Comparison of ENCODE assay signal across 13 cellular contexts in the genomic region with DNA sequence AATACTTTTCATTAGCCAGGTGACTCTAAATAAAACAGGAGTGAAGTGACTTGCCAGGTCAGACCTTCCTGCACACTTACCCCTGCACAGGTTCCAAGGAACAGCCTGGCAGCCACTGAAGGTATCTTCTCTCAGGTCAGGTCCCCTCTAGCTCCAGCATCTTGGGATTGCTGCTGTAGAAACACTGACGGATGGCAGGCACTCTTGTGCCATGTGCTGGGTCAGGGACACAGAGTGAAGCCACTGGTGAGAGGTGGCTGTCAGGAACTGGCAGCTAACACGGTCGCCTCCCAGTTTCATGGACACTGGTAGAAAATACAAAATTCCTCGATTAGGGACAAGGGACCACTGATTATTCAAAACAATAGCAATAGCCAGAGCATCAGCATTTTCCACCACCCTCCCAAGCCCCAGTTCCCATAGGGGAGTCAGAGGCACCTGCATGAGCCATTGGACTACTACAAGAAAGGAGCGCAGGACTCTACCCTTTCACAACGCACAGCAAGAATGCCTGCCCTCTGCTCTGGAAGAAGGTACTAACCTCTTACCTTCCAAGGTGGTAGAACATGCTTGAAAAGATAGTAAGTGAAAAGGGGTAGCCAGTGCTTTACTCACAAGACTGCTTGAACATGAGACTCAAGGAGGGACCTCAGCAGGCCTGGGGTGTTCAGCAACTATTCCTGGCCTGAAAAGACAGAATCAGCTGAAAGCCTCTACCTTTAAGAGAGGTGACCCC. TPM values are rescaled to one million over a fixed set of nuclear protein-coding genes. Genes with fewer than 3 reads are reported as not detected.
A peak's percentile ranks its signal among the peaks of the same experiment; 100 is the strongest.
DNase-seq lines count a peak whose midpoint lies in the region; ATAC-seq and TF ChIP-seq lines count a peak whose summit lies in the region.
"Had no signal": no experiment of that assay in that cellular context is flagged by ENCODE, and none has a peak within 500 bp of the region (broad histone marks: within the 10 kb centered on the region; RNA-seq: fewer than 3 reads in every experiment).

No MANE protein-coding gene starts in this region.

- H3K36me3 Mint-ChIP-seq in neural crest cell (ENCODE audit: low read depth): peaks cover 29% of the 10 kb centered on the region

- H3K27ac ChIP-seq in DND-41 (ENCODE audit: low read length) (peak overlapping the region; percentile 91), vagina (no peak overlapping the region)

- peaks cover 55% of the 10 kb centered on the region for H3K4me1 Mint-ChIP-seq in neural crest cell

- H3K27ac Mint-ChIP-seq in neural crest cell (ENCODE audit: unreplicated experiment): peak overlapping the region; percentile 87

- in situ Hi-C loops in astrocyte of the cerebellum (cut with HindIII; ENCODE audit: low sequenced_read_pairs): no loop called here

- ATAC-seq in DND-41 (ENCODE audit: insufficient read depth, low read depth) (no peak), left colon (no peak)

- H4K20me1 ChIP-seq in DND-41 (ENCODE audit: insufficient read depth, low read length) (peaks cover 36% of the 10 kb centered on the region), Loucy (ENCODE audit: insufficient read depth, low read length, poor library complexity, severe bottlenecking) (peaks cover 40% of the 10 kb centered on the region)

- H3K9me2 ChIP-seq in Loucy (replicated peaks; ENCODE audit: low read depth, low read length): no peaks in the 10 kb centered on the region

- no peaks in the 10 kb centered on the region for H3K9me3 Mint-ChIP-seq in neural crest cell

- no peaks in the 10 kb centered on the region for H3K9me3 ChIP-seq in DND-41 (ENCODE audit: insufficient read depth, low read length, severe bottlenecking)
- H3K9me3 ChIP-seq in Loucy (ENCODE audit: insufficient read depth, low read depth, low read length): no peaks in the 10 kb centered on the region
- H3K9me3 ChIP-seq in vagina: no peaks in the 10 kb centered on the region

- H3K27me3 ChIP-seq in DND-41 (ENCODE audit: insufficient read depth, low read length, poor library complexity): no peaks in the 10 kb centered on the region
- H3K27me3 ChIP-seq in Loucy (ENCODE audit: insufficient read depth, low read length, poor library complexity, severe bottlenecking): peaks cover 11% of the 10 kb centered on the region
- H3K27me3 ChIP-seq in vagina: no peaks in the 10 kb centered on the region

- TF ChIP-seq CTCF in DND-41 (IDR thresholded peaks at IDR 0.05; ENCODE audit: borderline replicate concordance, extremely low read depth, low read length, poor library complexity, severe bottlenecking) (no peak), Loucy (conservative IDR thresholded peaks at IDR 0.05; ENCODE audit: low read length) (no peak), astrocyte of the cerebellum (IDR thresholded peaks at IDR 0.05; ENCODE audit: low read depth, low read length, missing control alignments) (no peak), neural crest cell (conservative IDR thresholded peaks at IDR 0.05) (no peak), vagina (IDR thresholded peaks at IDR 0.05) (no peak)

- TF ChIP-seq POLR2A in vagina (IDR thresholded peaks at IDR 0.05): no peak

- H3K4me2 ChIP-seq in DND-41 (ENCODE audit: insufficient read depth, low read length) (peak overlapping the region; percentile 76), Loucy (ENCODE audit: low read depth, low read length, poor library complexity, severe bottlenecking) (peak overlapping the region; percentile 97)

- intact Hi-C loops in left colon (cut with DNase I, micrococcal nuclease): loop anchor here in 1 of 2 donors (10.0 kb wide), 1 partner anchor 131 kb away; the partner anchor contains the start of gene TBRG4
- intact Hi-C loops in vagina (cut with DNase I): loop anchor here (10.0 kb wide), 2 partner anchors 99 to 409 kb away; partner anchors contain the start of genes DDX56 and PURB

- peak overlapping the region in 1 of 2 experiments; percentile 90; a peak in 1 of 4 replicates for H3K4me3 ChIP-seq in DND-41 (ENCODE audit: low read depth in 1 of 2, low read length in 2 of 2)
- H3K4me3 ChIP-seq in Loucy (ENCODE audit: low read length, poor library complexity, severe bottlenecking): peak overlapping the region; percentile 89
- H3K4me3 ChIP-seq in astrocyte of the cerebellum (ENCODE audit: low read depth, low read length): peak overlapping the region; percentile 76
- H3K4me3 ChIP-seq in vagina: no peak overlapping the region

- H2AFZ ChIP-seq in DND-41 (ENCODE audit: low read depth, low read length) (no peak overlapping the region), Loucy (ENCODE audit: low read length) (no peak overlapping the region)

- peak overlapping the region; percentile 98 for H3K4me3 Mint-ChIP-seq in neural crest cell

- peaks cover 52% of the 10 kb centered on the region for H3K79me2 ChIP-seq in DND-41 (ENCODE audit: insufficient read depth, low read length)
- peaks cover 87% of the 10 kb centered on the region for H3K79me2 ChIP-seq in Loucy (ENCODE audit: insufficient read depth, low read length)

- H3K36me3 ChIP-seq in DND-41 (ENCODE audit: insufficient read depth, low read length) (peaks cover 50% of the 10 kb centered on the region), Loucy (ENCODE audit: insufficient read depth, low read length) (peaks cover 37% of the 10 kb centered on the region), vagina (peaks cover 0 to 43% of the 10 kb centered on the region in 2 donors)

- H3K27me3 Mint-ChIP-seq in neural crest cell (ENCODE audit: low read depth): no peaks in the 10 kb centered on the region

- peaks cover 26% of the 10 kb centered on the region; the same call in 1 of the 2 replicates for H3F3A ChIP-seq in Loucy (ENCODE audit: low read depth)

- DNase-seq in DND-41 (no peak), astrocyte of the cerebellum (ENCODE audit: low read depth) (no peak), neural crest cell (ENCODE audit: low read depth, low spot score) (no peak), cerebellum (ENCODE audit: low spot score) (no peak), left colon (no peak), AG08396 (ENCODE audit: low spot score) (no peak), vagina (ENCODE audit: extremely low spot score in 2 of 2) (no peak)
- DNase-seq: erythroblast; NCI-H1436; small intestine; stimulated activated naive CD4-positive, alpha-beta T cell treated with Interleukin-2 at 50 U/mL for 16 hours had no signal

- H3K9ac ChIP-seq in DND-41 (ENCODE audit: low read depth, low read length) (peak overlapping the region; percentile 87), Loucy (ENCODE audit: low read depth, low read length, poor library complexity, severe bottlenecking) (peak overlapping the region; percentile 93)

- H3K4me1 ChIP-seq in DND-41 (ENCODE audit: insufficient read depth, low read length) (peaks cover 68% of the 10 kb centered on the region), Loucy (ENCODE audit: insufficient read depth, low read length, poor library complexity, severe bottlenecking) (peaks cover 64% of the 10 kb centered on the region), vagina (peaks cover 56% of the 10 kb centered on the region)

RNA-seq across cellular contexts. Expression of gene MYO1G, which starts 5.1 kb away (rescaled TPM):
- total RNA-seq in neural crest cell: 0.49 and 0.64 TPM in 2 replicates
- 0.54 TPM for total RNA-seq in cerebellum
- 1 to 10 TPM; 2.6 to 4.2 TPM for total RNA-seq in left colon
- 5.2 TPM for total RNA-seq in vagina
- total RNA-seq: RPMI7951 had no signal

RNA-seq across cellular contexts. Expression of gene CCM2, which starts 16.1 kb away (rescaled TPM):
- total RNA-seq in neural crest cell: 35.7 and 39.0 TPM in 2 replicates
- total RNA-seq in cerebellum: 18.8 TPM
- 10 to 100 TPM; 33.7 to 39.1 TPM for total RNA-seq in left colon
- total RNA-seq in vagina: 44.2 TPM

Comparison
In these comparisons a context has a peak if more than half of its experiments do, and no peak if none do; other contexts are left out.
1. H3K4me3 ChIP-seq: peak in Loucy (single experiment) and astrocyte of the cerebellum (single experiment); none in vagina (0 of 2).